In the genomic region with DNA sequence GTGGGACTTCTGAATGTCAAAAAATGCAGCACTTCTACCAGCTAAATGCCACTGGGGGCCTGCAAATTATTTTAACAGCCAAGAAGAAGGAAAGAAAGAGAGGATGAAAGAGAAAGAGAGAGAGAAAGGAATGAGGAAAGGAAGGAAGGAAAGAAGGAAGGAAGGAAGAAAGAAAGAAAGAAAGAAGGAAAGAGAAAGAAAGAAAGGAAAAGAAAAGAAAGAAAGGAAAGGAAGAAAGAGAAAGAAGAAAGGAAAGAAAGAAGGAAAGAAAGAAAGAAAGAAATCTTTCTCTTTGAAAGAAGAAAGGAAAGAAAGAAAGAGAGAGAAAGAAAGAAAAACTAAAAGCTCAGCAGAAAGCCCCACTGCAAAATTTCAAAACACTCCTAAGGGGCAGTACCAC, we compare ENCODE assay signal across 2 cellular contexts.
TF ChIP-seq lines count a peak whose summit lies in the region.

No MANE protein-coding gene starts in this region.

TF ChIP-seq in K562, 482 proteins besides CTCF, POLR2A, EP300 and RAD21 (continued from another document):
- TF ChIP-seq, protein P1, sequence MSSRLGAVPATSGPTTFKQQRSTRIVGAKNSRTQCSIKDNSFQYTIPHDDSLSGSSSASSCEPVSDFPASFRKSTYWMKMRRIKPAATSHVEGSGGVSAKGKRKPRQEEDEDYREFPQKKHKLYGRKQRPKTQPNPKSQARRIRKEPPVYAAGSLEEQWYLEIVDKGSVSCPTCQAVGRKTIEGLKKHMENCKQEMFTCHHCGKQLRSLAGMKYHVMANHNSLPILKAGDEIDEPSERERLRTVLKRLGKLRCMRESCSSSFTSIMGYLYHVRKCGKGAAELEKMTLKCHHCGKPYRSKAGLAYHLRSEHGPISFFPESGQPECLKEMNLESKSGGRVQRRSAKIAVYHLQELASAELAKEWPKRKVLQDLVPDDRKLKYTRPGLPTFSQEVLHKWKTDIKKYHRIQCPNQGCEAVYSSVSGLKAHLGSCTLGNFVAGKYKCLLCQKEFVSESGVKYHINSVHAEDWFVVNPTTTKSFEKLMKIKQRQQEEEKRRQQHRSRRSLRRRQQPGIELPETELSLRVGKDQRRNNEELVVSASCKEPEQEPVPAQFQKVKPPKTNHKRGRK (tag; IDR thresholded peaks at IDR 0.05) = peak; percentile 75; the same call in 1 of the 2 replicates

TF ChIP-seq in SK-N-SH treated with all-trans-retinoic acid at 6 μM for 48 hours, 23 proteins besides CTCF, POLR2A, EP300 and RAD21 (continued from another document):
- TF ChIP-seq, protein P2, sequence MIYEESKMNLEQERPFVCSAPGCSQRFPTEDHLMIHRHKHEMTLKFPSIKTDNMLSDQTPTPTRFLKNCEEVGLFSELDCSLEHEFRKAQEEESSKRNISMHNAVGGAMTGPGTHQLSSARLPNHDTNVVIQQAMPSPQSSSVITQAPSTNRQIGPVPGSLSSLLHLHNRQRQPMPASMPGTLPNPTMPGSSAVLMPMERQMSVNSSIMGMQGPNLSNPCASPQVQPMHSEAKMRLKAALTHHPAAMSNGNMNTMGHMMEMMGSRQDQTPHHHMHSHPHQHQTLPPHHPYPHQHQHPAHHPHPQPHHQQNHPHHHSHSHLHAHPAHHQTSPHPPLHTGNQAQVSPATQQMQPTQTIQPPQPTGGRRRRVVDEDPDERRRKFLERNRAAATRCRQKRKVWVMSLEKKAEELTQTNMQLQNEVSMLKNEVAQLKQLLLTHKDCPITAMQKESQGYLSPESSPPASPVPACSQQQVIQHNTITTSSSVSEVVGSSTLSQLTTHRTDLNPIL (CRISPR knock-in tag; IDR thresholded peaks at IDR 0.05; ENCODE audit: low read depth) = no peak
- TF ChIP-seq, protein P3, sequence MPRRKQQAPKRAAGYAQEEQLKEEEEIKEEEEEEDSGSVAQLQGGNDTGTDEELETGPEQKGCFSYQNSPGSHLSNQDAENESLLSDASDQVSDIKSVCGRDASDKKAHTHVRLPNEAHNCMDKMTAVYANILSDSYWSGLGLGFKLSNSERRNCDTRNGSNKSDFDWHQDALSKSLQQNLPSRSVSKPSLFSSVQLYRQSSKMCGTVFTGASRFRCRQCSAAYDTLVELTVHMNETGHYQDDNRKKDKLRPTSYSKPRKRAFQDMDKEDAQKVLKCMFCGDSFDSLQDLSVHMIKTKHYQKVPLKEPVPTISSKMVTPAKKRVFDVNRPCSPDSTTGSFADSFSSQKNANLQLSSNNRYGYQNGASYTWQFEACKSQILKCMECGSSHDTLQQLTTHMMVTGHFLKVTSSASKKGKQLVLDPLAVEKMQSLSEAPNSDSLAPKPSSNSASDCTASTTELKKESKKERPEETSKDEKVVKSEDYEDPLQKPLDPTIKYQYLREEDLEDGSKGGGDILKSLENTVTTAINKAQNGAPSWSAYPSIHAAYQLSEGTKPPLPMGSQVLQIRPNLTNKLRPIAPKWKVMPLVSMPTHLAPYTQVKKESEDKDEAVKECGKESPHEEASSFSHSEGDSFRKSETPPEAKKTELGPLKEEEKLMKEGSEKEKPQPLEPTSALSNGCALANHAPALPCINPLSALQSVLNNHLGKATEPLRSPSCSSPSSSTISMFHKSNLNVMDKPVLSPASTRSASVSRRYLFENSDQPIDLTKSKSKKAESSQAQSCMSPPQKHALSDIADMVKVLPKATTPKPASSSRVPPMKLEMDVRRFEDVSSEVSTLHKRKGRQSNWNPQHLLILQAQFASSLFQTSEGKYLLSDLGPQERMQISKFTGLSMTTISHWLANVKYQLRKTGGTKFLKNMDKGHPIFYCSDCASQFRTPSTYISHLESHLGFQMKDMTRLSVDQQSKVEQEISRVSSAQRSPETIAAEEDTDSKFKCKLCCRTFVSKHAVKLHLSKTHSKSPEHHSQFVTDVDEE (CRISPR knock-in tag; IDR thresholded peaks at IDR 0.05) = no peak
- TF ChIP-seq, protein P4, sequence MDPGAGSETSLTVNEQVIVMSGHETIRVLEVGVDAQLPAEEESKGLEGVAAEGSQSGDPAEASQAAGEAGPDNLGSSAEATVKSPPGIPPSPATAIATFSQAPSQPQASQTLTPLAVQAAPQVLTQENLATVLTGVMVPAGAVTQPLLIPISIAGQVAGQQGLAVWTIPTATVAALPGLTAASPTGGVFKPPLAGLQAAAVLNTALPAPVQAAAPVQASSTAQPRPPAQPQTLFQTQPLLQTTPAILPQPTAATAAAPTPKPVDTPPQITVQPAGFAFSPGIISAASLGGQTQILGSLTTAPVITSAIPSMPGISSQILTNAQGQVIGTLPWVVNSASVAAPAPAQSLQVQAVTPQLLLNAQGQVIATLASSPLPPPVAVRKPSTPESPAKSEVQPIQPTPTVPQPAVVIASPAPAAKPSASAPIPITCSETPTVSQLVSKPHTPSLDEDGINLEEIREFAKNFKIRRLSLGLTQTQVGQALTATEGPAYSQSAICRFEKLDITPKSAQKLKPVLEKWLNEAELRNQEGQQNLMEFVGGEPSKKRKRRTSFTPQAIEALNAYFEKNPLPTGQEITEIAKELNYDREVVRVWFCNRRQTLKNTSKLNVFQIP (CRISPR knock-in tag; IDR thresholded peaks at IDR 0.05; ENCODE audit: borderline replicate concordance, low read depth) = no peak
- TF ChIP-seq, protein P5, sequence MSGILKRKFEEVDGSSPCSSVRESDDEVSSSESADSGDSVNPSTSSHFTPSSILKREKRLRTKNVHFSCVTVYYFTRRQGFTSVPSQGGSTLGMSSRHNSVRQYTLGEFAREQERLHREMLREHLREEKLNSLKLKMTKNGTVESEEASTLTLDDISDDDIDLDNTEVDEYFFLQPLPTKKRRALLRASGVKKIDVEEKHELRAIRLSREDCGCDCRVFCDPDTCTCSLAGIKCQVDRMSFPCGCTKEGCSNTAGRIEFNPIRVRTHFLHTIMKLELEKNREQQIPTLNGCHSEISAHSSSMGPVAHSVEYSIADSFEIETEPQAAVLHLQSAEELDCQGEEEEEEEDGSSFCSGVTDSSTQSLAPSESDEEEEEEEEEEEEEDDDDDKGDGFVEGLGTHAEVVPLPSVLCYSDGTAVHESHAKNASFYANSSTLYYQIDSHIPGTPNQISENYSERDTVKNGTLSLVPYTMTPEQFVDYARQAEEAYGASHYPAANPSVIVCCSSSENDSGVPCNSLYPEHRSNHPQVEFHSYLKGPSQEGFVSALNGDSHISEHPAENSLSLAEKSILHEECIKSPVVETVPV (CRISPR knock-in tag; IDR thresholded peaks at IDR 0.05) = no peak
- no peak for TF ChIP-seq ARNTL (CRISPR knock-in tag; IDR thresholded peaks at IDR 0.05; ENCODE audit: borderline replicate concordance, low read depth)
- no peak for TF ChIP-seq CSDC2 (CRISPR knock-in tag; IDR thresholded peaks at IDR 0.05)
- no peak for TF ChIP-seq ZNF8 (CRISPR knock-in tag; IDR thresholded peaks at IDR 0.05)
- no peak for TF ChIP-seq ISL1 (CRISPR knock-in tag; IDR thresholded peaks at IDR 0.05)
- TF ChIP-seq TCF4 (CRISPR knock-in tag; IDR thresholded peaks at IDR 0.05; ENCODE audit: borderline replicate concordance) = no peak
- TF ChIP-seq, protein P6, sequence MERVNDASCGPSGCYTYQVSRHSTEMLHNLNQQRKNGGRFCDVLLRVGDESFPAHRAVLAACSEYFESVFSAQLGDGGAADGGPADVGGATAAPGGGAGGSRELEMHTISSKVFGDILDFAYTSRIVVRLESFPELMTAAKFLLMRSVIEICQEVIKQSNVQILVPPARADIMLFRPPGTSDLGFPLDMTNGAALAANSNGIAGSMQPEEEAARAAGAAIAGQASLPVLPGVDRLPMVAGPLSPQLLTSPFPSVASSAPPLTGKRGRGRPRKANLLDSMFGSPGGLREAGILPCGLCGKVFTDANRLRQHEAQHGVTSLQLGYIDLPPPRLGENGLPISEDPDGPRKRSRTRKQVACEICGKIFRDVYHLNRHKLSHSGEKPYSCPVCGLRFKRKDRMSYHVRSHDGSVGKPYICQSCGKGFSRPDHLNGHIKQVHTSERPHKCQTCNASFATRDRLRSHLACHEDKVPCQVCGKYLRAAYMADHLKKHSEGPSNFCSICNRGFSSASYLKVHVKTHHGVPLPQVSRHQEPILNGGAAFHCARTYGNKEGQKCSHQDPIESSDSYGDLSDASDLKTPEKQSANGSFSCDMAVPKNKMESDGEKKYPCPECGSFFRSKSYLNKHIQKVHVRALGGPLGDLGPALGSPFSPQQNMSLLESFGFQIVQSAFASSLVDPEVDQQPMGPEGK (CRISPR knock-in tag; IDR thresholded peaks at IDR 0.05; ENCODE audit: borderline replicate concordance) = no peak
- no peak for TF ChIP-seq ESRRG (CRISPR knock-in tag; IDR thresholded peaks at IDR 0.05)
- TF ChIP-seq SNAI2 (CRISPR knock-in tag; IDR thresholded peaks at IDR 0.05) = no peak
- TF ChIP-seq GLIS3 (CRISPR knock-in tag; IDR thresholded peaks at IDR 0.05) = no peak
- TF ChIP-seq BACH2 (CRISPR knock-in tag; IDR thresholded peaks at IDR 0.05; ENCODE audit: borderline replicate concordance) = no peak
